23 cellular contexts compared by ENCODE assay signal in the genomic region with DNA sequence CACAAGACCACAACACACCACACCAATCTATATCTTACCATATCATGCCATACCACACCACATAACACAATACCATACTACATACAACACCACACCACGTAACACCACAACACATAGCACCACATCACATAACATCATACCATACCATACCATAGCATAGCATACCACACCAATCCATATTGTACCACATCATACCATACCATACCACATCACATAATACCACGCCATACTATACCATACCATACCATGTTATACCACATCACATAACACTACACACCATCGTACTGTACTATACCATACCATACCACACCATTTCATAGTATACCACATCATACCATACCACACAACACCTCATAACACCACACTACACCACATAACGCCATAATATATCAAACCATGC.
"Had no signal": no experiment of that assay in that cellular context is flagged by ENCODE, and none has a peak within 500 bp of the region (broad histone marks: within the 10 kb centered on the region; RNA-seq: fewer than 3 reads in every experiment).

No MANE protein-coding gene starts in this region.

- H3K27ac Mint-ChIP-seq: IgD-negative memory B cell had no signal

- H3K4me1 Mint-ChIP-seq: IgD-negative memory B cell had no signal

- DNase-seq: Kasumi-1, MM.1S, NCI-H1092 treated with DMSO at 0.1 percent for 48 hours, NCI-H1436, NCI-H187, NCI-H2029, NCI-H2081 treated with DMSO at 0.1 percent for 48 hours, NCI-H2171, NCI-H226, NCI-H446, NCI-H510A, NCI-H524 treated with DMSO at 0.1 percent for 48 hours, NCI-H69, NCI-H774, PC-3, SHP77, SK-N-SH had no signal

- H3K4me3 Mint-ChIP-seq: IgD-negative memory B cell had no signal

- FAIRE-seq: K562 had no signal

- H3K4me3 ChIP-seq: K562 had no signal

- H3K27ac ChIP-seq: HL-60, KMS-11, RWPE1 had no signal

- H3K9me3 ChIP-seq: SK-N-SH had no signal

- H3K27me3 Mint-ChIP-seq: IgD-negative memory B cell had no signal

- H3K9ac ChIP-seq: KMS-11, SK-N-SH had no signal

- H3K4me2 ChIP-seq: KMS-11, SK-N-SH had no signal

- ATAC-seq: K562, Panc1, PC-3 had no signal
